In the genomic region with DNA sequence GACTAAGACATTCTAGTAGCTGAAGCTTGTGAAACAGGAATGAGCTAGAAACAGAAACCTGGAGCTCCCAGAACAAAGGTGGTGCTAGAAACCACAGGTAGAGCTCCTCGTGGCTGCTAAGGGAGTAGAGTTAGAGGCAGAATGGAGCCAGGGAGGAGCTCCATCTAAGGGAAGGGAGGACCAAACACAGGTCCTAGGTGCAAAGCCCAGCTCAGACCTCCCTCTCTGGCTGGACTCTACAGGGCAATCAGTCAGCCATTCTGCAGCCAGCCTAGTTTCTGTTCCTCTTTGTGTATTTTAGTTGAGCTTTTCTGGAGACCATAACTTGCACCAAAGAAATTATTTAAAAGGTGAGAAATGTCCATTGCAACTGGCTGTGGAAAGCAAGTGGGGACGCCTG, we compare ENCODE assay signal across 15 cellular contexts.
DNase-seq lines count a peak whose midpoint lies in the region; ATAC-seq and TF ChIP-seq lines count a peak whose summit lies in the region.
"Had no signal": no experiment of that assay in that cellular context is flagged by ENCODE, and none has a peak within 500 bp of the region (broad histone marks: within the 10 kb centered on the region; RNA-seq: fewer than 3 reads in every experiment).

No MANE protein-coding gene starts in this region.

- no peaks in the 10 kb centered on the region for H3K23me2 ChIP-seq in H9 (ENCODE audit: insufficient read length, low read depth, low read length, poor library complexity, severe bottlenecking)

- H2BK15ac ChIP-seq in H9 (ENCODE audit: low read depth, low read length) = no peak overlapping the region

- no peak overlapping the region for H3K9ac ChIP-seq in H9 (ENCODE audit: extremely low read depth, insufficient read length, low read length)

- no peak overlapping the region for H2AFZ ChIP-seq in H9 (ENCODE audit: low read length)
- H2AFZ ChIP-seq: PC-9 had no signal

- H3K4ac ChIP-seq in H9 (ENCODE audit: low read depth, low read length) = no peak overlapping the region

- peak; percentile 80 to 83 for ATAC-seq in stimulated activated naive B cell treated with anti-CD40 and anti-IgM and Interleukin-4, amounts not matched to agents 10 μg/mL and 1 μg/mL and 100 μg/mL, for 72 hours (replicated peaks)
- ATAC-seq in GM21367 (IDR thresholded peaks at IDR 0.05; ENCODE audit: unreplicated experiment) (no peak), lower lobe of right lung (no peak)

- peak; percentile 38 for DNase-seq in SKM-1 treated with dmso at 0.1 percent for 144 hours (lab: John Stamatoyannopoulos, UW; ENCODE audit: unreplicated experiment)
- DNase-seq in SKM-1 (lab: John Stamatoyannopoulos, UW; ENCODE audit: unreplicated experiment) = no peak
- DNase-seq in H9 = peak; percentile 26
- DNase-seq in NOMO-1 treated with dmso at 0.1 percent for 144 hours (lab: John Stamatoyannopoulos, UW; ENCODE audit: unreplicated experiment) = peak; percentile 25
- DNase-seq in stimulated activated naive B cell treated with anti-CD40 and anti-IgM and Interleukin-4, amounts not matched to agents 10 μg/mL and 1 μg/mL and 100 μg/mL, for 72 hours = no peak
- no peak for DNase-seq in lower lobe of right lung
- DNase-seq in posterior vena cava (ENCODE audit: low spot score) = no peak
- DNase-seq: activated T-cell treated with anti-CD3 and anti-CD28 coated beads, Interleukin-2, amount 50 U/mL, for 1 hour; brain microvascular endothelial cell; DMS153; NCI-H1417; occipital lobe; testis had no signal

- H3K36me3 Mint-ChIP-seq in H9 (ENCODE audit: insufficient read depth in 1 of 3, low read depth in 3 of 3) = peaks cover 8 to 17% (median 8%) of the 10 kb centered on the region in 3 experiments; a peak in 5 of 7 replicates
- peaks cover 42 to 50% of the 10 kb centered on the region in 2 donors for H3K36me3 Mint-ChIP-seq in stimulated activated naive B cell treated with anti-CD40 and anti-IgM and Interleukin-4, amounts not matched to agents 10 μg/mL and 1 μg/mL and 100 μg/mL, for 72 hours

- no peaks in the 10 kb centered on the region for H3K79me2 ChIP-seq in H9 (ENCODE audit: insufficient read depth, low read length)

- H3K4me1 ChIP-seq in H9 (ENCODE audit: insufficient read depth, low read length) (peaks cover 2% of the 10 kb centered on the region; the same call in 1 of the 2 replicates), lower lobe of right lung (no peaks in the 10 kb centered on the region)
- H3K4me1 ChIP-seq: testis had no signal

- no peaks in the 10 kb centered on the region for H3K27me3 ChIP-seq in H9 (ENCODE audit: insufficient read depth, low read length)
- H3K27me3 ChIP-seq in lower lobe of right lung (ENCODE audit: low read depth) = no peaks in the 10 kb centered on the region
- H3K27me3 ChIP-seq: brain microvascular endothelial cell, testis had no signal

- no peak overlapping the region for H2AK5ac ChIP-seq in H9 (ENCODE audit: insufficient read length, low read length)

- no peak overlapping the region for H3K23ac ChIP-seq in H9 (ENCODE audit: insufficient read length, low read depth, low read length)

- intact Hi-C loops in lower lobe of right lung (cut with DNase I) (no loop called here), posterior vena cava (cut with DNase I) (no loop called here)

- no peak overlapping the region for H4K5ac ChIP-seq in H9 (ENCODE audit: insufficient read length, low read depth, low read length)

- no peak overlapping the region for H2BK5ac ChIP-seq in H9 (ENCODE audit: insufficient read length, low read length)

- H3K18ac ChIP-seq in H9 (ENCODE audit: insufficient read length, low read depth, low read length) = no peak overlapping the region

- no peak overlapping the region for H3K4me3 Mint-ChIP-seq in H9
- no peak overlapping the region for H3K4me3 Mint-ChIP-seq in stimulated activated naive B cell treated with anti-CD40 and anti-IgM and Interleukin-4, amounts not matched to agents 10 μg/mL and 1 μg/mL and 100 μg/mL, for 72 hours

- H3K27ac ChIP-seq in H9 (ENCODE audit: insufficient read length, low read depth, low read length) = no peak overlapping the region
- H3K27ac ChIP-seq in lower lobe of right lung = no peak overlapping the region
- H3K27ac ChIP-seq: brain microvascular endothelial cell, PC-9, testis had no signal

- no peaks in the 10 kb centered on the region for H4K20me1 ChIP-seq in H9 (ENCODE audit: control insufficient read depth, insufficient read depth, insufficient read length)

- H3K4me2 ChIP-seq in H9 (ENCODE audit: insufficient read depth, insufficient read length, low read length) = no peak overlapping the region
- H3K4me2 ChIP-seq: PC-9 had no signal

- H3K27ac Mint-ChIP-seq in H9 = peak overlapping the region in 1 of 3 experiments; percentile 69; a peak in 1 of 7 replicates
- H3K27ac Mint-ChIP-seq in stimulated activated naive B cell treated with anti-CD40 and anti-IgM and Interleukin-4, amounts not matched to agents 10 μg/mL and 1 μg/mL and 100 μg/mL, for 72 hours = no peak overlapping the region

- H3K4me1 Mint-ChIP-seq in H9 = peaks cover 24 to 30% of the 10 kb centered on the region in 2 experiments
- peaks cover 12 to 35% of the 10 kb centered on the region in 2 donors for H3K4me1 Mint-ChIP-seq in stimulated activated naive B cell treated with anti-CD40 and anti-IgM and Interleukin-4, amounts not matched to agents 10 μg/mL and 1 μg/mL and 100 μg/mL, for 72 hours

- H2BK20ac ChIP-seq in H9 (ENCODE audit: low read depth, low read length, poor library complexity, severe bottlenecking) = no peak overlapping the region

- H3K9me3 Mint-ChIP-seq in H9 = no peaks in the 10 kb centered on the region; a peak in 2 of 5 replicates
- peaks cover 0 to 4% of the 10 kb centered on the region in 2 donors for H3K9me3 Mint-ChIP-seq in stimulated activated naive B cell treated with anti-CD40 and anti-IgM and Interleukin-4, amounts not matched to agents 10 μg/mL and 1 μg/mL and 100 μg/mL, for 72 hours

- H3T11ph ChIP-seq in H9 (ENCODE audit: low read length) = no peak overlapping the region

- no peak overlapping the region for H3K4me3 ChIP-seq in lower lobe of right lung
- H3K4me3 ChIP-seq: PC-9, testis had no signal

- H2BK120ac ChIP-seq in H9 (ENCODE audit: low read depth, low read length, poor library complexity, severe bottlenecking) = no peak overlapping the region

- H3K27me3 Mint-ChIP-seq in H9 (ENCODE audit: low read depth) = no peaks in the 10 kb centered on the region; the same call in none of the 2 replicates
- H3K27me3 Mint-ChIP-seq in stimulated activated naive B cell treated with anti-CD40 and anti-IgM and Interleukin-4, amounts not matched to agents 10 μg/mL and 1 μg/mL and 100 μg/mL, for 72 hours = no peaks in the 10 kb centered on the region

- no peak overlapping the region for H3K56ac ChIP-seq in H9 (ENCODE audit: insufficient read length, low read depth, low read length)

- peaks cover 14% of the 10 kb centered on the region for H3K36me3 ChIP-seq in lower lobe of right lung
- H3K36me3 ChIP-seq: brain microvascular endothelial cell had no signal

- H3K9me3 ChIP-seq in H9 (ENCODE audit: control insufficient read depth, low read depth, low read length) (no peaks in the 10 kb centered on the region), lower lobe of right lung (no peaks in the 10 kb centered on the region)
- H3K9me3 ChIP-seq: testis had no signal

- no CpG with 5 or more reads among the region's 2 CpGs for WGBS in H9 (ENCODE audit: extremely low coverage, insufficient read length, low lambda C conversion rate)

- no peak overlapping the region for H3K14ac ChIP-seq in H9 (ENCODE audit: insufficient read depth, low read length)

- H2BK12ac ChIP-seq in H9 (ENCODE audit: insufficient read length, low read depth, low read length) = no peak overlapping the region

- H4K8ac ChIP-seq in H9 (replicated peaks; ENCODE audit: insufficient read length, low read depth, low read length) = no peak overlapping the region

- H3K79me1 ChIP-seq in H9 (ENCODE audit: insufficient read depth, low read depth, low read length, poor library complexity, severe bottlenecking) = no peaks in the 10 kb centered on the region

- TF ChIP-seq CTCF in H9 (conservative IDR thresholded peaks at IDR 0.05) = 0 out of 3 replicates have a peak, but pooled peaks have one; percentile 17
- no peak for TF ChIP-seq CTCF in lower lobe of right lung (IDR thresholded peaks at IDR 0.05)

- no peak overlapping the region for H4K91ac ChIP-seq in H9 (ENCODE audit: insufficient read length, low read depth, low read length)

Comparison
In these comparisons a context has a peak if more than half of its experiments do, and no peak if none do; other contexts are left out.
1. DNase-seq: peak in SKM-1 treated with dmso at 0.1 percent for 144 hours (single experiment), H9 (single experiment) and NOMO-1 treated with dmso at 0.1 percent for 144 hours (single experiment); none in SKM-1 (single experiment), stimulated activated naive B cell treated with anti-CD40 and anti-IgM and Interleukin-4, amounts not matched to agents 10 μg/mL and 1 μg/mL and 100 μg/mL, for 72 hours (single experiment), lower lobe of right lung (single experiment) and posterior vena cava (single experiment).
2. ATAC-seq: peak in stimulated activated naive B cell treated with anti-CD40 and anti-IgM and Interleukin-4, amounts not matched to agents 10 μg/mL and 1 μg/mL and 100 μg/mL, for 72 hours (2 of 2); none in GM21367 (single experiment) and lower lobe of right lung (0 of 2).